Comparison of ENCODE assay signal across 13 cellular contexts in the genomic region with DNA sequence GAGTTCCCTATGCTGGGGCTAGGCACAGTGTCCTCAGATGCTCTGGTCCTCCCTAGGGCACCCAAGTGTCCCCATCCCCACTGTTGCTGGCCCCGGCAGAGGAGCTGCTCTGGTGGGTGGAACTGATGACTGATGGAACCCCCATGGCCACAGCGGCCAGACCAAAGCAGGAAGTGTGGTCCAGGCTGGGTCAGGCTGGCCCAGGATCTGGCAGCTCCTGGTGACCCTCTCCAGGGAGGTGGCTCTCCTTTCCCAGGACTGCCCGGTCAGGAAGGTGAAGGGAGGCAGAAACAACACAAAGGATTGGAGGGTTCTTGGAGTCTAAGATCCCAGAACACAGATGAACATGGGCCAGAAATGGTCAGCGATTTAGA. TPM values are rescaled to one million over a fixed set of nuclear protein-coding genes. Genes with fewer than 3 reads are reported as not detected.
DNase-seq lines count a peak whose midpoint lies in the region; ATAC-seq lines count a peak whose summit lies in the region.
"Had no signal": no experiment of that assay in that cellular context is flagged by ENCODE, and none has a peak within 500 bp of the region (broad histone marks: within the 10 kb centered on the region; RNA-seq: fewer than 3 reads in every experiment).

No MANE protein-coding gene starts in this region.

- H3K4me1 Mint-ChIP-seq in IgD-negative memory B cell, result peaks cover 12 to 18% (median 14%) of the 10 kb centered on the region in 3 donors

- no peaks in the 10 kb centered on the region for H3K4me1 ChIP-seq in ES-I3 (ENCODE audit: insufficient read depth, low read length)
- H3K4me1 ChIP-seq in ectodermal cell (ENCODE audit: control insufficient read depth, insufficient read depth, low read length), result peaks cover 11% of the 10 kb centered on the region
- H3K4me1 ChIP-seq in neuron (ENCODE audit: insufficient read depth, low read length), result peaks cover 21% of the 10 kb centered on the region
- H3K4me1 ChIP-seq: parathyroid adenoma had no signal

- ATAC-seq in GM19463 (IDR thresholded peaks at IDR 0.05; ENCODE audit: unreplicated experiment), result no peak

- H3K4me3 ChIP-seq in ectodermal cell (ENCODE audit: insufficient read depth, low read depth, low read length) (peak overlapping the region; percentile 42), neuron (ENCODE audit: low read length) (peak overlapping the region; percentile 68)
- H3K4me3 ChIP-seq: K562 had no signal

- no peak overlapping the region for H3K27ac ChIP-seq in ectodermal cell (ENCODE audit: insufficient read depth, low read depth, low read length, poor library complexity, severe bottlenecking)
- H3K27ac ChIP-seq: epithelial cell of prostate, parathyroid adenoma, RWPE1, upper lobe of right lung had no signal

- peaks cover 0 to 5% (median 0%) of the 10 kb centered on the region in 3 donors for H3K9me3 Mint-ChIP-seq in IgD-negative memory B cell

- DNase-seq in CD1c-positive myeloid dendritic cell (ENCODE audit: extremely low spot score), result no peak
- DNase-seq in SKM-1 treated with dmso at 0.1 percent for 144 hours (lab: John Stamatoyannopoulos, UW; ENCODE audit: unreplicated experiment), result no peak
- DNase-seq in NCI-H524 (lab: John Stamatoyannopoulos, UW), result no peak

- H3K27me3 ChIP-seq in ectodermal cell (ENCODE audit: control insufficient read depth, insufficient read depth, low read length, poor library complexity, severe bottlenecking), result peaks cover 31% of the 10 kb centered on the region
- H3K27me3 ChIP-seq in neuron (ENCODE audit: insufficient read depth, low read length), result no peaks in the 10 kb centered on the region

- H3K27ac Mint-ChIP-seq in IgD-negative memory B cell, result no peak overlapping the region

- no peak overlapping the region for H2AFZ ChIP-seq in neuron (ENCODE audit: low read depth, low read length)
- H2AFZ ChIP-seq: parathyroid adenoma had no signal

- H3K9ac ChIP-seq in ES-I3 (ENCODE audit: low read depth, low read length), result peak overlapping the region; percentile 58
- H3K9ac ChIP-seq: parathyroid adenoma had no signal

- peaks cover 4% of the 10 kb centered on the region for H3K36me3 Mint-ChIP-seq in IgD-negative memory B cell

- no peaks in the 10 kb centered on the region for H3K36me3 ChIP-seq in ES-I3 (ENCODE audit: insufficient read depth, low read length)
- no peaks in the 10 kb centered on the region for H3K36me3 ChIP-seq in ectodermal cell (ENCODE audit: control insufficient read depth, insufficient read depth, low read length)
- no peaks in the 10 kb centered on the region for H3K36me3 ChIP-seq in neuron (ENCODE audit: insufficient read depth, low read length)
- H3K36me3 ChIP-seq: upper lobe of right lung had no signal

- H3K4me3 Mint-ChIP-seq in IgD-negative memory B cell, result peak overlapping the region in 3 of 4 donors; percentile 41 to 87 (median 86)

- peaks cover 51% of the 10 kb centered on the region for H3K27me3 Mint-ChIP-seq in IgD-negative memory B cell

- 31 to 40% methylated on average over 4 of the region's 4 CpGs for WGBS in ectodermal cell, 2 experiments

- no peaks in the 10 kb centered on the region for H3K9me3 ChIP-seq in ES-I3 (ENCODE audit: control insufficient read depth, insufficient read depth, low read length)
- no peaks in the 10 kb centered on the region for H3K9me3 ChIP-seq in ectodermal cell (ENCODE audit: control insufficient read depth, low read length)
- H3K9me3 ChIP-seq in neuron (ENCODE audit: low read length), result no peaks in the 10 kb centered on the region
- H3K9me3 ChIP-seq: upper lobe of right lung had no signal

RNA-seq across cellular contexts. Expression of gene NKAIN1, which starts 1.1 kb away (rescaled TPM):
- polyA plus RNA-seq in IgD-negative memory B cell, result not detected
- 28.5 TPM for polyA plus RNA-seq in ectodermal cell (2013, experiment 1 of 4)
- polyA plus RNA-seq in ectodermal cell (2013, experiment 2 of 4), result 28.8 TPM
- 22.2 TPM for polyA plus RNA-seq in ectodermal cell (2013, experiment 3 of 4)
- 26.3 TPM for polyA plus RNA-seq in ectodermal cell (2013, experiment 4 of 4)

RNA-seq across cellular contexts. Expression of gene SNRNP40, which starts 58.0 kb away (rescaled TPM):
- polyA plus RNA-seq in IgD-negative memory B cell, result 66.0 TPM
- polyA plus RNA-seq in ectodermal cell (2013, experiment 1 of 4), result 126 TPM
- 118 TPM for polyA plus RNA-seq in ectodermal cell (2013, experiment 2 of 4)
- 93.8 TPM for polyA plus RNA-seq in ectodermal cell (2013, experiment 3 of 4)
- polyA plus RNA-seq in ectodermal cell (2013, experiment 4 of 4), result 96.0 TPM

RNA-seq across cellular contexts. Expression of gene ZCCHC17, which starts 58.2 kb away (rescaled TPM):
- 32.4 TPM for polyA plus RNA-seq in IgD-negative memory B cell
- polyA plus RNA-seq in ectodermal cell (2013, experiment 1 of 4), result 63.6 TPM
- polyA plus RNA-seq in ectodermal cell (2013, experiment 2 of 4), result 61.0 TPM
- 47.6 TPM for polyA plus RNA-seq in ectodermal cell (2013, experiment 3 of 4)
- 53.1 TPM for polyA plus RNA-seq in ectodermal cell (2013, experiment 4 of 4)
